Comparison of ENCODE assay signal across 8 cellular contexts in the genomic region with DNA sequence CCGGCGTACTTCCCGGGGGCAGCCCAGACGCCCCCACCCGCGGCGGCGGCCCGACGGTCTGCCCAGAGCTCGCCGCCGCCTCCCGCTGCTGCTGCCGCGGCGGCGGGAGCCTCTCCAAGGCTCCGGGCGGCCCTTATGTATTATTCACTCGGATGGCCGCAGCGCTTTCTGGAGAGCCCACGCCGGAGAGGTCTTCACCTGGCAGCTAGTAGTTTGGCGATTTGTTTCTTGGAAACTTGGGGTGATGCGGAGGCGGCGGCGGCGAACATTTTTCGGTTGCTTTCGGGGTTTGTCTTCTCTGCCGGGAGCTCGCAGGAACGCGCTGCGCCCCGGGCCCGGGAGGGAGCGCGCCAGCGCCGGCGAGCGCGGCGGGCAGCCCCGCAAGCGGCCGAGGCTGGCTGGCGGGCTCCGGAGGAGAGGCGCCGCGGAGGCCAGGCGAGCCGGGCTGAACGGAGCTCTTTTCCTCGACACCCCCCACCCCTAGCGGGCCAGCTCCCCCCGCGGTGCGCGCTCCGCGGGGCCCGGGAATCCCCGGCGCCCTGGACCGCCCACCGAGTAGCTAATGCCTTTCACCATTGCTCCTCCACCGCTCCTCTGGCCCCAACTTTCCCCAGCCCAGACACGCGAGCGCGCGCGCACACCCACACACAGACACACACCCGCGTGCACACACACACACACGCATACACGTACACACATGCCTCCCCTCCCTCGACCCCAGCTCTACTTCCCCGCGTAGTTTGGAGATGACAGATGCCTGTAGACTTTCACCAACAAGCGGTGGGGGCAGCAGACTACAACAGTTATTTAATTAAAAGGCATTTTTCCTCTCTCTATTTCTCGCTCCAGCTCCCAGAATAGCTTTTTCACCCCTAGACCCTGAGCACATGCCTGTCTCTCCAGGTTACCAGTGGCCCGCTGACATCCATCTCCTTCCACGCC.
DNase-seq lines count a peak whose midpoint lies in the region; ATAC-seq lines count a peak whose summit lies in the region.

No MANE protein-coding gene starts in this region.

- intact Hi-C loops in right cardiac atrium (cut with DNase I), result no loop called here

- no peak overlapping the region for H3K9ac ChIP-seq in rectal smooth muscle tissue (ENCODE audit: low read length)

- peak overlapping the region; percentile 21 for H3K27ac ChIP-seq in right cardiac atrium (ENCODE audit: low read length)
- H3K27ac ChIP-seq in rectal smooth muscle tissue (ENCODE audit: low read depth, low read length), result peak overlapping the region; percentile 32

- H3K4me1 ChIP-seq in right cardiac atrium (ENCODE audit: control insufficient read depth, insufficient read depth, low read length), result no peaks in the 10 kb centered on the region
- H3K4me1 ChIP-seq in rectal smooth muscle tissue (ENCODE audit: control insufficient read depth, insufficient read depth, low read length), result peaks cover 2% of the 10 kb centered on the region

- DNase-seq in NCI-H82 (lab: John Stamatoyannopoulos, UW), result peak; percentile 48
- no peak for DNase-seq in NCI-H82 treated with DMSO at 0.1 percent for 48 hours (lab: John Stamatoyannopoulos, UW; ENCODE audit: unreplicated experiment)
- DNase-seq in NCI-H524 (lab: John Stamatoyannopoulos, UW), result peak; percentile 51 to 65
- DNase-seq in amniotic epithelial cell (ENCODE audit: low read depth), result peak; percentile 33
- DNase-seq in right cardiac atrium, result peak; percentile 31 to 78 (median 71)
- no peak for DNase-seq in NCI-H2029 treated with DMSO at 0.1 percent for 48 hours (lab: John Stamatoyannopoulos, UW)

- no peaks in the 10 kb centered on the region for H3K9me3 ChIP-seq in right cardiac atrium (ENCODE audit: control insufficient read depth, low read length)

- H3K27me3 ChIP-seq in right cardiac atrium (ENCODE audit: control insufficient read depth, insufficient read depth) (no peaks in the 10 kb centered on the region), rectal smooth muscle tissue (ENCODE audit: control insufficient read depth, insufficient read depth, low read length) (peaks cover 7% of the 10 kb centered on the region)

- H3K36me3 ChIP-seq in rectal smooth muscle tissue (ENCODE audit: control insufficient read depth, insufficient read depth, low read length), result no peaks in the 10 kb centered on the region

- ATAC-seq in right cardiac atrium, result peak; percentile 4 to 22
- ATAC-seq in GM21825 (IDR thresholded peaks at IDR 0.05; ENCODE audit: unreplicated experiment), result no peak

- WGBS in right cardiac atrium, result under 1% methylated on average over 90 of the region's 90 CpGs

- H3K4me3 ChIP-seq in right cardiac atrium (ENCODE audit: low read length), result peak overlapping the region; percentile 54
- H3K4me3 ChIP-seq in rectal smooth muscle tissue (ENCODE audit: low read length), result peak overlapping the region; percentile 68

Comparison
In these comparisons a context has a peak if more than half of its experiments do, and no peak if none do; other contexts are left out.
1. DNase-seq: peak in NCI-H82 (single experiment), NCI-H524 (2 of 2), amniotic epithelial cell (single experiment) and right cardiac atrium (3 of 3); none in NCI-H82 treated with DMSO at 0.1 percent for 48 hours (single experiment) and NCI-H2029 treated with DMSO at 0.1 percent for 48 hours (single experiment).